11 cellular contexts compared by ENCODE assay signal in the genomic region with DNA sequence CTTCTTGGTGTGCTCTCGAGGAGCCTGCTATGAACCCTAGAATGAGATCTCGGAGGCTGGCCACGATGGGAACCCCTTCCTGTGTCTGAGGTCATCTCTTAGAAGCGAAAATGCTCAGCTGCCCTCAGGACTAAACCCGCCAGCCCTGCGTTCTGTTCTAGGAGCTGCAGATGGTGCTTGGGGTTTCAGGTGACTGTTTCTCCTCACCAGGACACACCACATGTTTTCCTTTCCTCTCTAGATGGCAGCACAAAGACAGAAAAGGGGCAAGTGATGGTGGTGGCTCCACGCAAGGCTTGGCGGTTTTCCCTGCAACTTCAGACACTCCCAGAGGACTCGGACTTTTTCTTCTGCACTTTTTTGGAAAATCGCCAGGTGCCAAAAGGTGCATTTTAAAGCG.
DNase-seq lines count a peak whose midpoint lies in the region; ATAC-seq, FAIRE-seq and TF ChIP-seq lines count a peak whose summit lies in the region.
"Had no signal": no experiment of that assay in that cellular context is flagged by ENCODE, and none has a peak within 500 bp of the region (broad histone marks: within the 10 kb centered on the region; RNA-seq: fewer than 3 reads in every experiment).

No MANE protein-coding gene starts in this region.

- H3K4me1 ChIP-seq in GM23338 (ENCODE audit: insufficient read depth) (no peaks in the 10 kb centered on the region), K562 (replicated peaks in 1 of 2; ENCODE audit: control insufficient read depth in 2 of 2, insufficient read depth in 2 of 2, low read length in 2 of 2) (no peaks in the 10 kb centered on the region), mesendoderm (ENCODE audit: control insufficient read depth, low read depth, low read length) (no peaks in the 10 kb centered on the region)
- H3K4me1 ChIP-seq: adrenal gland, HAP-1 had no signal

- H3K4me1 Mint-ChIP-seq in GM23338: peaks cover 3% of the 10 kb centered on the region; the same call in 1 of the 3 replicates

- no peaks in the 10 kb centered on the region for H3F3A ChIP-seq in GM23338 (replicated peaks; ENCODE audit: low read depth)

- 83% methylated on average over 11 of the region's 11 CpGs for WGBS in K562 (ENCODE audit: insufficient coverage, low coverage, missing lambda C conversion rate)
- no CpG with 5 or more reads among the region's 11 CpGs for WGBS in mesendoderm (ENCODE audit: extremely low coverage, insufficient coverage, low lambda C conversion rate)

- H2BK120ac ChIP-seq in mesendoderm (ENCODE audit: low read depth, low read length): no peak overlapping the region

- H3K9me3 ChIP-seq in K562 (replicated peaks; ENCODE audit: control insufficient read depth, insufficient read depth, low read depth, low read length): no peaks in the 10 kb centered on the region
- H3K9me3 ChIP-seq: adrenal gland, HAP-1, heart left ventricle had no signal

- peak; percentile 77 for DNase-seq in GM23338 (ENCODE audit: low spot score)
- peak; percentile 87 for DNase-seq in NCI-H2171 treated with DMSO at 0.1 percent for 48 hours (lab: John Stamatoyannopoulos, UW)
- no peak for DNase-seq in K562 (ENCODE audit: extremely low read depth in 1 of 4, low spot score in 3 of 4)
- DNase-seq in mesendoderm: peak; percentile 87
- DNase-seq in T-helper 9 cell: no peak
- DNase-seq in H54 (ENCODE audit: insufficient read length, low spot score): no peak
- DNase-seq: adrenal gland, heart left ventricle had no signal

- no peak overlapping the region for H3K27ac ChIP-seq in GM23338 (ENCODE audit: low read depth)
- no peak overlapping the region for H3K27ac ChIP-seq in K562 (ENCODE audit: extremely low read depth, low read depth, low read length)
- H3K27ac ChIP-seq in mesendoderm (ENCODE audit: low read depth, low read length): no peak overlapping the region
- H3K27ac ChIP-seq: adrenal gland, heart left ventricle had no signal

- no peak overlapping the region for H3K9ac ChIP-seq in K562 (ENCODE audit: insufficient read depth in 1 of 2, low read depth in 2 of 2, low read length in 2 of 2)
- no peak overlapping the region for H3K9ac ChIP-seq in mesendoderm (ENCODE audit: low read length)

- H3K27me3 ChIP-seq in GM23338 (ENCODE audit: insufficient read depth): no peaks in the 10 kb centered on the region
- H3K27me3 ChIP-seq in K562 (ENCODE audit: control insufficient read depth in 2 of 2, insufficient read depth in 2 of 2, low read length in 2 of 2): no peaks in the 10 kb centered on the region
- H3K27me3 ChIP-seq in mesendoderm (ENCODE audit: insufficient read depth, low read length, poor library complexity): no peaks in the 10 kb centered on the region
- H3K27me3 ChIP-seq: adrenal gland, heart left ventricle had no signal

- no peak overlapping the region for H2BK15ac ChIP-seq in mesendoderm (replicated peaks; ENCODE audit: low read depth)

- H3K36me3 ChIP-seq in GM23338 (ENCODE audit: insufficient read depth) (no peaks in the 10 kb centered on the region), K562 (ENCODE audit: control insufficient read depth, insufficient read depth, low read length) (peaks cover 11% of the 10 kb centered on the region; the same call in 2 of the 3 replicates), mesendoderm (ENCODE audit: control insufficient read depth, insufficient read depth, low read length) (no peaks in the 10 kb centered on the region)
- H3K36me3 ChIP-seq: adrenal gland, HAP-1 had no signal

- 0 out of 2 replicates have a peak, but pooled peaks cover 7% of the 10 kb centered on the region for H3K9me2 ChIP-seq in GM23338 (ENCODE audit: insufficient read depth)

- no peak overlapping the region for H3K23ac ChIP-seq in mesendoderm (ENCODE audit: low read length)

- H2AK5ac ChIP-seq in mesendoderm (ENCODE audit: low read length): no peak overlapping the region

- H3K79me1 ChIP-seq in mesendoderm (ENCODE audit: low read length): no peaks in the 10 kb centered on the region

- no peak overlapping the region for H3K56ac ChIP-seq in mesendoderm (ENCODE audit: low read length)

- no peaks in the 10 kb centered on the region for H3K9me1 ChIP-seq in K562 (ENCODE audit: control insufficient read depth, insufficient read depth, low read length)

- no peak overlapping the region for H2AFZ ChIP-seq in GM23338
- no peak overlapping the region for H2AFZ ChIP-seq in K562 (ENCODE audit: low read depth, low read length)

- H3K79me2 ChIP-seq in GM23338 (replicated peaks; ENCODE audit: insufficient read depth) (no peaks in the 10 kb centered on the region), K562 (ENCODE audit: control insufficient read depth, insufficient read depth, low read length) (no peaks in the 10 kb centered on the region), mesendoderm (ENCODE audit: control insufficient read depth, insufficient read depth, low read length) (no peaks in the 10 kb centered on the region)

- no peak overlapping the region for H4K8ac ChIP-seq in mesendoderm (ENCODE audit: low read depth, low read length)

- H4K20me1 ChIP-seq in GM23338 (replicated peaks; ENCODE audit: insufficient read depth) (no peaks in the 10 kb centered on the region), K562 (replicated peaks; ENCODE audit: control insufficient read depth, insufficient read depth, low read length) (no peaks in the 10 kb centered on the region)

- TF ChIP-seq POLR2A in K562 (conservative IDR thresholded peaks at IDR 0.05) (no peak), H54 (IDR thresholded peaks at IDR 0.05; ENCODE audit: low read depth, low read length) (no peak)

- TF ChIP-seq RAD21 in K562 (CRISPR knock-in tag; conservative IDR thresholded peaks at IDR 0.05 in 1 of 2, IDR thresholded peaks at IDR 0.05 in 1 of 2): 0 out of 4 replicates have a peak, but pooled peaks of 1 of the 2 experiments have one; percentile 9

- H3K4me3 ChIP-seq in GM23338 (no peak overlapping the region), K562 (no peak overlapping the region), mesendoderm (ENCODE audit: low read length) (no peak overlapping the region)
- H3K4me3 ChIP-seq: adrenal gland, HAP-1, heart left ventricle had no signal

- no peak overlapping the region for H3K4me2 ChIP-seq in GM23338
- H3K4me2 ChIP-seq in K562 (ENCODE audit: insufficient read depth, low read length): no peak overlapping the region
- no peak overlapping the region for H3K4me2 ChIP-seq in mesendoderm (ENCODE audit: low read length)

- in situ Hi-C loops in K562 (cut with MboI): no loop called here

- no peak overlapping the region for H3K4ac ChIP-seq in mesendoderm (ENCODE audit: low read depth, low read length)

- H2BK5ac ChIP-seq in mesendoderm (ENCODE audit: low read length): no peak overlapping the region

- no peak overlapping the region for H3K4me3 Mint-ChIP-seq in GM23338

- H4K5ac ChIP-seq in mesendoderm (ENCODE audit: low read length): no peak overlapping the region

- H3K9me3 Mint-ChIP-seq in GM23338: no peaks in the 10 kb centered on the region

- H3K18ac ChIP-seq in mesendoderm (ENCODE audit: low read length): no peak overlapping the region

- peak; percentile 99 for ATAC-seq in GM23338
- ATAC-seq in K562: no peak
- ATAC-seq in HG03439 (IDR thresholded peaks at IDR 0.05; ENCODE audit: unreplicated experiment): no peak
- ATAC-seq in HG03108 (IDR thresholded peaks at IDR 0.05; ENCODE audit: unreplicated experiment): no peak

- no peaks in the 10 kb centered on the region for H3K36me3 Mint-ChIP-seq in GM23338 (ENCODE audit: low read depth)

- intact Hi-C loops in K562 (cut with micrococcal nuclease): no loop called here

- FAIRE-seq in K562 (lab: Jason Lieb, UNC) (no peak), H54 (lab: Jason Lieb, UNC) (no peak)

- peaks cover 2% of the 10 kb centered on the region for H3K27me3 Mint-ChIP-seq in GM23338 (ENCODE audit: insufficient read depth, low read depth, poor library complexity)

- no TSS peak for BruUV-seq in K562 (replicated peaks; lab: Mats Ljungman, UMichigan)

- H3K27ac Mint-ChIP-seq in GM23338: no peak overlapping the region

- TF ChIP-seq EP300 in K562 (IDR thresholded peaks at IDR 0.05; ENCODE audit: low read length): no peak

- POLR2A ChIA-PET in K562 (lab: Yijun Ruan, JAX): interaction anchor here (1.1 kb wide), 1 partner anchor 10 kb away, joined by 5 read pairs; no protein-coding TSS in a partner anchor

- peak; percentile 50 to 80 for TF ChIP-seq CTCF in GM23338 (conservative IDR thresholded peaks at IDR 0.05; ENCODE audit: low read depth in 2 of 2)
- peak in 1 of 3 experiments; percentile 32; a peak in 2 of 6 replicates for TF ChIP-seq CTCF in K562 (IDR thresholded peaks at IDR 0.05 in 2 of 3, conservative IDR thresholded peaks at IDR 0.05 in 1 of 3; ENCODE audit: insufficient read depth in 2 of 3, low read depth in 1 of 3, low read length in 3 of 3)

- CTCF ChIA-PET in K562 (lab: Yijun Ruan, JAX; ENCODE audit: low intra/inter-chr PET ratio): no interaction called here

TF ChIP-seq in K562, 482 proteins besides CTCF, POLR2A, EP300 and RAD21:
- TF ChIP-seq, protein P1, sequence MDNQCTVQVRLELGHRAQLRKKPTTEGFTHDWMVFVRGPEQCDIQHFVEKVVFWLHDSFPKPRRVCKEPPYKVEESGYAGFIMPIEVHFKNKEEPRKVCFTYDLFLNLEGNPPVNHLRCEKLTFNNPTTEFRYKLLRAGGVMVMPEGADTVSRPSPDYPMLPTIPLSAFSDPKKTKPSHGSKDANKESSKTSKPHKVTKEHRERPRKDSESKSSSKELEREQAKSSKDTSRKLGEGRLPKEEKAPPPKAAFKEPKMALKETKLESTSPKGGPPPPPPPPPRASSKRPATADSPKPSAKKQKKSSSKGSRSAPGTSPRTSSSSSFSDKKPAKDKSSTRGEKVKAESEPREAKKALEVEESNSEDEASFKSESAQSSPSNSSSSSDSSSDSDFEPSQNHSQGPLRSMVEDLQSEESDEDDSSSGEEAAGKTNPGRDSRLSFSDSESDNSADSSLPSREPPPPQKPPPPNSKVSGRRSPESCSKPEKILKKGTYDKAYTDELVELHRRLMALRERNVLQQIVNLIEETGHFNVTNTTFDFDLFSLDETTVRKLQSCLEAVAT (IDR thresholded peaks at IDR 0.05): no peak
- peak; percentile 18; the same call in 1 of the 2 replicates for TF ChIP-seq NFIC (IDR thresholded peaks at IDR 0.05)

Comparison
In these comparisons a context has a peak if more than half of its experiments do, and no peak if none do; other contexts are left out.
1. DNase-seq: peak in GM23338 (single experiment), NCI-H2171 treated with DMSO at 0.1 percent for 48 hours (single experiment) and mesendoderm (single experiment); none in K562 (0 of 4), T-helper 9 cell (single experiment) and H54 (single experiment).